Comparison of ENCODE assay signal across 16 cellular contexts in the genomic region with DNA sequence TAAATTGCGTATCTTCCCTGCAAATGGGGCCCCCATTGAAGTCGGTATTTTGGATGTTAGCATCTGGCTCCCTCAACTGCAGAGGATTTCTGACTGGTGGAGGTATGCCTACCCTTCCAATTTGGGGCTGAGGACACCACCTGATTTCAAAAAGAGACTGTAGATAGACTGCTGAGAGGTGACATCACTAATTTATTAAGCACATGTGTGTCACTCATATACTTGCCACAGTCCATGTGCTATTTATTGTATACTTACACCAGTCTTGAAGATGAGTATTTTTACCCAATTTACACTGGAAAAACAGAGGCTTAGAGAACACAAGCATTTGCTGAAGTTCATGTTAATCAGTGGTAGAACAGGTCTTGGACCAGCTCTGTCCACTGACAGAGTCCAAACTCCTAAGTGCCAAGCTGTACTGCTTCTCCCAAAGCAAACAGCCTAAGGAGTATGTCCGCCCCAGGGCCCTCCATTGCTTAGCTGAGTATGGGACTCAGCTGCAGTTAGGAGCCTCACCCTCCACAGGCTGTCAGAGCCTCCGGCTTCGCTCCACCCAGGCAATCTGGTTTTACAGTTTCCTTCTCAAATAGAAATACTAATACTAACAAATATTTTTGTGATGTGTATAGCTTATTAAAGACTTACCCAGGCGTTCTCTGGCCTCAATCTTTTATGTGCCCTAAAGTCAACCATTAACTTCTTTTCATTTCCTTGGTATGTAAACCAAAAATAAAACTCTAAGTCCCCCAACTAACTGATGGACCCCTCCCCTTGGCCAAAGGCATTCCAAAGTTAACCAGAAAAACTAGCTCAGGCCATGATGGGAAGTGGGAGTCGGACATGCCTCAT. TPM values are rescaled to one million over a fixed set of nuclear protein-coding genes. Genes with fewer than 3 reads are reported as not detected.
A peak's percentile ranks its signal among the peaks of the same experiment; 100 is the strongest.
DNase-seq lines count a peak whose midpoint lies in the region; ATAC-seq and TF ChIP-seq lines count a peak whose summit lies in the region.
"Had no signal": no experiment of that assay in that cellular context is flagged by ENCODE, and none has a peak within 500 bp of the region (broad histone marks: within the 10 kb centered on the region; RNA-seq: fewer than 3 reads in every experiment).

No MANE protein-coding gene starts in this region.

- no peaks in the 10 kb centered on the region for H3K9me3 ChIP-seq in RWPE2 (ENCODE audit: severe bottlenecking)
- no peaks in the 10 kb centered on the region for H3K9me3 ChIP-seq in right atrium auricular region
- no peaks in the 10 kb centered on the region for H3K9me3 ChIP-seq in trophoblast cell (ENCODE audit: insufficient read depth, low read depth, low read length)

- peaks cover 60% of the 10 kb centered on the region for H3K4me1 Mint-ChIP-seq in glutamatergic neuron (ENCODE audit: low read depth, unreplicated experiment)
- no peaks in the 10 kb centered on the region for H3K4me1 Mint-ChIP-seq in effector memory CD8-positive, alpha-beta T cell (ENCODE audit: low read depth in 2 of 2)

- H3K4me3 Mint-ChIP-seq in glutamatergic neuron (ENCODE audit: unreplicated experiment) = no peak overlapping the region
- H3K4me3 Mint-ChIP-seq in effector memory CD8-positive, alpha-beta T cell = no peak overlapping the region
- H3K4me3 Mint-ChIP-seq: activated CD8-positive, alpha-beta T cell treated with anti-CD3 and anti-CD28 coated beads, Interleukin-2, amount 10 ng/mL, durations not matched to agents 7 days and 5 days; B cell had no signal

- peak overlapping the region; percentile 72 for H2BK12ac ChIP-seq in trophoblast cell (ENCODE audit: low read length)

- no peak overlapping the region for H4K12ac ChIP-seq in trophoblast cell (ENCODE audit: low read depth, low read length)

- peaks cover 4% of the 10 kb centered on the region for H3K9me3 Mint-ChIP-seq in glutamatergic neuron (ENCODE audit: unreplicated experiment)
- H3K9me3 Mint-ChIP-seq in effector memory CD8-positive, alpha-beta T cell = peaks cover 0 to 2% of the 10 kb centered on the region in 2 donors

- peak overlapping the region; percentile 56 for H4K8ac ChIP-seq in trophoblast cell (ENCODE audit: low read depth, low read length)

- H3K27ac ChIP-seq in RWPE2 (ENCODE audit: poor library complexity, severe bottlenecking) = no peak overlapping the region
- H3K27ac ChIP-seq in right atrium auricular region = peak overlapping the region; percentile 12 to 23
- peak overlapping the region; percentile 77 for H3K27ac ChIP-seq in trophoblast cell (ENCODE audit: low read depth, low read length)
- H3K27ac ChIP-seq: parathyroid adenoma had no signal

- H3K23ac ChIP-seq in trophoblast cell (ENCODE audit: low read length) = no peak overlapping the region

- peaks cover 1% of the 10 kb centered on the region for H3K79me2 ChIP-seq in trophoblast cell (ENCODE audit: control insufficient read depth, insufficient read depth, low read length, poor library complexity)

- no peak overlapping the region for H3K4me2 ChIP-seq in trophoblast cell (ENCODE audit: low read length)

- TF ChIP-seq CTCF in RWPE2 (IDR thresholded peaks at IDR 0.05; ENCODE audit: poor library complexity, severe bottlenecking) (no peak), right atrium auricular region (IDR thresholded peaks at IDR 0.05) (no peak), glutamatergic neuron (IDR thresholded peaks at IDR 0.05; ENCODE audit: partially characterized antibody, unreplicated experiment) (no peak)

- no peaks in the 10 kb centered on the region for H3K36me3 Mint-ChIP-seq in glutamatergic neuron (ENCODE audit: unreplicated experiment)
- no peaks in the 10 kb centered on the region for H3K36me3 Mint-ChIP-seq in effector memory CD8-positive, alpha-beta T cell (ENCODE audit: insufficient read depth)

- peak; percentile 61 for DNase-seq in AG20443 (ENCODE audit: low spot score)
- no peak for DNase-seq in RWPE2 (ENCODE audit: low spot score)
- DNase-seq in right atrium auricular region (ENCODE audit: low spot score) = peak; percentile 53
- peak; percentile 95 to 97 for DNase-seq in trophoblast cell
- DNase-seq in GM19238 (ENCODE audit: insufficient read length, low spot score) = no peak
- DNase-seq in NCI-H526 (lab: John Stamatoyannopoulos, UW) = no peak
- no peak for DNase-seq in glutamatergic neuron
- no peak for DNase-seq in effector memory CD8-positive, alpha-beta T cell
- DNase-seq: activated CD8-positive, alpha-beta T cell treated with anti-CD3 and anti-CD28 coated beads, Interleukin-2, amount 10 ng/mL, durations not matched to agents 7 days and 5 days; activated naive CD4-positive, alpha-beta T cell; DMS79; NCI-H1436; NCI-H524 treated with DMSO at 0.1 percent for 48 hours had no signal

- ATAC-seq in RWPE2 (ENCODE audit: low read depth) = peak; percentile 19; the same call in 1 of the 3 replicates
- no peak for ATAC-seq in effector memory CD8-positive, alpha-beta T cell (replicated peaks)
- ATAC-seq: activated CD8-positive, alpha-beta T cell treated with anti-CD3 and anti-CD28 coated beads, Interleukin-2, amount 10 ng/mL, durations not matched to agents 7 days and 5 days; K562 had no signal

- H3K27me3 Mint-ChIP-seq in glutamatergic neuron (ENCODE audit: unreplicated experiment) = peaks cover 2% of the 10 kb centered on the region
- H3K27me3 Mint-ChIP-seq in effector memory CD8-positive, alpha-beta T cell = peaks cover 12 to 18% of the 10 kb centered on the region in 2 donors

- WGBS in trophoblast cell (ENCODE audit: extremely low coverage, insufficient coverage, insufficient read length) = no CpG with 5 or more reads among the region's 7 CpGs

- H3K14ac ChIP-seq in trophoblast cell (ENCODE audit: low read length) = peak overlapping the region; percentile 51

- H3K4me3 ChIP-seq in RWPE2 (ENCODE audit: severe bottlenecking) (no peak overlapping the region), right atrium auricular region (no peak overlapping the region), trophoblast cell (ENCODE audit: low read depth, low read length) (no peak overlapping the region)
- H3K4me3 ChIP-seq: K562 had no signal

- H3K4me1 ChIP-seq in RWPE2 (ENCODE audit: insufficient read depth, poor library complexity, severe bottlenecking) (no peaks in the 10 kb centered on the region), right atrium auricular region (peaks cover 0 to 76% of the 10 kb centered on the region in 2 donors), trophoblast cell (ENCODE audit: control insufficient read depth in 1 of 2, insufficient read depth in 2 of 2, low read length in 2 of 2) (peaks cover 21 to 35% of the 10 kb centered on the region in 2 experiments)

- H3K27ac Mint-ChIP-seq in glutamatergic neuron (ENCODE audit: unreplicated experiment) = no peak overlapping the region
- no peak overlapping the region for H3K27ac Mint-ChIP-seq in effector memory CD8-positive, alpha-beta T cell
- H3K27ac Mint-ChIP-seq: activated CD8-positive, alpha-beta T cell treated with anti-CD3 and anti-CD28 coated beads, Interleukin-2, amount 10 ng/mL, durations not matched to agents 7 days and 5 days; B cell had no signal

- no peaks in the 10 kb centered on the region for H3K27me3 ChIP-seq in RWPE2 (ENCODE audit: insufficient read depth, poor library complexity, severe bottlenecking)
- H3K27me3 ChIP-seq in right atrium auricular region = no peaks in the 10 kb centered on the region
- H3K27me3 ChIP-seq in trophoblast cell (ENCODE audit: insufficient read depth, low read length) = no peaks in the 10 kb centered on the region

- peak overlapping the region; percentile 35 for H3K18ac ChIP-seq in trophoblast cell (ENCODE audit: low read length)

- peak overlapping the region; percentile 72 for H2BK5ac ChIP-seq in trophoblast cell (ENCODE audit: low read depth, low read length, poor library complexity)

- peak overlapping the region; percentile 65 for H4K91ac ChIP-seq in trophoblast cell (ENCODE audit: low read depth, low read length)

- H3K9ac ChIP-seq in trophoblast cell (ENCODE audit: low read length) = no peak overlapping the region
- H3K9ac ChIP-seq: parathyroid adenoma had no signal

- H2AK5ac ChIP-seq in trophoblast cell (ENCODE audit: low read length) = no peak overlapping the region

- H3K4ac ChIP-seq in trophoblast cell (ENCODE audit: low read depth, low read length) = peak overlapping the region; percentile 28

- H2BK120ac ChIP-seq in trophoblast cell (ENCODE audit: insufficient read depth, low read length, poor library complexity) = peak overlapping the region; percentile 65

- H3K36me3 ChIP-seq in RWPE2 (ENCODE audit: low read depth) (no peaks in the 10 kb centered on the region), right atrium auricular region (no peaks in the 10 kb centered on the region), trophoblast cell (ENCODE audit: control insufficient read depth in 1 of 2, insufficient read depth in 2 of 2, low read length in 2 of 2) (no peaks in the 10 kb centered on the region)

- no peak overlapping the region for H2AFZ ChIP-seq in trophoblast cell (ENCODE audit: insufficient read depth, low read length, poor library complexity)
- H2AFZ ChIP-seq: parathyroid adenoma had no signal

- H3K79me1 ChIP-seq in trophoblast cell (ENCODE audit: low read length) = peaks cover 24% of the 10 kb centered on the region

RNA-seq across cellular contexts. Expression of a gene that starts 17.5 kb away (rescaled TPM):
- total RNA-seq in right atrium auricular region = 10 to 100 TPM; 33.1 to 56.6 TPM
- 16.5 and 17.0 TPM in 2 replicates for polyA plus RNA-seq in trophoblast cell (2013)
- total RNA-seq in glutamatergic neuron (ENCODE audit: unreplicated experiment) = 108 TPM
- total RNA-seq: activated CD8-positive, alpha-beta T cell treated with anti-CD3 and anti-CD28 coated beads, Interleukin-2, amount 10 ng/mL, durations not matched to agents 7 days and 5 days had no signal
- polyA plus RNA-seq: K562 had no signal

Comparison
In these comparisons a context has a peak if more than half of its experiments do, and no peak if none do; other contexts are left out.
1. DNase-seq: peak in AG20443 (single experiment), right atrium auricular region (single experiment) and trophoblast cell (2 of 2); none in RWPE2 (single experiment), GM19238 (single experiment), NCI-H526 (0 of 2), glutamatergic neuron (single experiment) and effector memory CD8-positive, alpha-beta T cell (0 of 3).